In genomic region chr3:134793562-134793961, GRCh38 we compare ENCODE assay signal across 1 cellular context.
TF ChIP-seq lines count a peak whose summit lies in the region.

No MANE protein-coding gene starts in this region.

TF ChIP-seq in H1, 55 proteins besides CTCF, POLR2A, EP300 and RAD21:
- TF ChIP-seq USF2 (IDR thresholded peaks at IDR 0.05; ENCODE audit: low read length) = no peak
- no peak for TF ChIP-seq YY1 (IDR thresholded peaks at IDR 0.05; ENCODE audit: low read depth, low read length)
- TF ChIP-seq MAFK (IDR thresholded peaks at IDR 0.05; ENCODE audit: low read depth, low read length) = no peak
- no peak for TF ChIP-seq RFX5 (IDR thresholded peaks at IDR 0.05; ENCODE audit: borderline replicate concordance, low read depth, low read length)
- TF ChIP-seq RNF2 (IDR thresholded peaks at IDR 0.05; ENCODE audit: borderline replicate concordance, low read depth, low read length, missing control alignments, poor library complexity, severe bottlenecking) = no peak
